In genomic region chr2:229388746-229389145, GRCh38 we compare ENCODE assay signal across 22 cellular contexts.
"Had no signal": no experiment of that assay in that cellular context is flagged by ENCODE, and none has a peak within 500 bp of the region (broad histone marks: within the 10 kb centered on the region; RNA-seq: fewer than 3 reads in every experiment).

No MANE protein-coding gene starts in this region.

- H3K4me1 ChIP-seq: body of pancreas had no signal

- H3K27ac ChIP-seq: body of pancreas, KMS-11 had no signal

- DNase-seq: activated CD4-positive, alpha-beta T cell treated with anti-CD3 and anti-CD28 coated beads for 4 hours; activated CD8-positive, alpha-beta memory T cell treated with anti-CD3 and anti-CD28 coated beads, Interleukin-2, amount 50 U/mL, for 4 hours; activated CD8-positive, alpha-beta T cell treated with anti-CD3 and anti-CD28 coated beads for 36 hours; activated gamma-delta T cell treated with Interleukin-2 at 50 U/mL for 16 hours; activated naive CD4-positive, alpha-beta T cell treated with anti-CD3 and anti-CD28 coated beads, Interleukin-2, amount 50 U/mL, for 16 hours; activated naive CD8-positive, alpha-beta T cell treated with anti-CD3 and anti-CD28 coated beads, Interleukin-2, amount 10 ng/mL, durations not matched to agents 7 days and 5 days; activated T-cell treated with anti-CD3 and anti-CD28 coated beads, Interleukin-2, amount 50 U/mL, for 72 hours; body of pancreas; NCI-H1092; NCI-H1417; NCI-H1930; NCI-H2171; NCI-H345; NCI-H510A; NCI-H526 treated with DMSO at 0.1 percent for 48 hours; NCI-H82; RPMI8226; SHP77 had no signal

- H3K27me3 ChIP-seq: ascending aorta, body of pancreas had no signal

- H3K9me3 ChIP-seq: body of pancreas had no signal

- H3K4me3 ChIP-seq: body of pancreas had no signal

- ATAC-seq: activated CD4-positive, CD25-positive, alpha-beta regulatory T cell treated with anti-CD3 and anti-CD28 coated beads, Interleukin-2, amount 50 U/mL, for 24 hours; activated CD8-positive, alpha-beta T cell treated with anti-CD3 and anti-CD28 coated beads for 36 hours; activated T-cell treated with anti-CD3 and anti-CD28 coated beads, Interleukin-2, amount 50 U/mL, for 72 hours; body of pancreas; Panc1 had no signal
